Comparison of ENCODE assay signal across 23 cellular contexts in genomic region chr2:28433215-28433614, GRCh38. TPM values are rescaled to one million over a fixed set of nuclear protein-coding genes. Genes with fewer than 3 reads are reported as not detected.
A peak's percentile ranks its signal among the peaks of the same experiment; 100 is the strongest.
DNase-seq lines count a peak whose midpoint lies in the region; ATAC-seq, FAIRE-seq and TF ChIP-seq lines count a peak whose summit lies in the region.
"Had no signal": no experiment of that assay in that cellular context is flagged by ENCODE, and none has a peak within 500 bp of the region (broad histone marks: within the 10 kb centered on the region; RNA-seq: fewer than 3 reads in every experiment).

No MANE protein-coding gene starts in this region.

- no peak overlapping the region for H3K4me2 ChIP-seq in HepG2 (ENCODE audit: low read depth, low read length)
- H3K4me2 ChIP-seq: BLaER1 had no signal

- BruUV-seq in HepG2 (replicated peaks; lab: Mats Ljungman, UMichigan): no TSS peak

- CTCF ChIA-PET in HepG2 (lab: Yijun Ruan, JAX; ENCODE audit: low intra/inter-chr PET ratio, low total read pairs): no interaction called here
- CTCF ChIA-PET in HEK293 (lab: Yijun Ruan, JAX): no interaction called here

- no peak overlapping the region for H2AFZ ChIP-seq in HepG2 (ENCODE audit: low read length)

- ATAC-seq in HepG2 (no peak), right lobe of liver (no peak)
- ATAC-seq: GM12878 had no signal

- peak overlapping the region; percentile 80 for H3K27ac Mint-ChIP-seq in dendritic cell treated with granulocyte-macrophage colony-stimulating factor and Interleukin-4, amounts not matched to agents 40 ng/mL and 50 ng/mL, for 4 days
- H3K27ac Mint-ChIP-seq: CD14-positive monocyte had no signal

- TF ChIP-seq POLR2A in HepG2 (IDR thresholded peaks at IDR 0.05; ENCODE audit: insufficient read depth in 1 of 2, low read depth in 2 of 2, low read length in 2 of 2) (no peak), right lobe of liver (IDR thresholded peaks at IDR 0.05) (no peak)

- 66% methylated on average over 2 of the region's 2 CpGs for WGBS in HepG2 (ENCODE audit: low lambda C conversion rate)
- WGBS in right lobe of liver (ENCODE audit: insufficient coverage, low coverage, low lambda C conversion rate, missing lambda C conversion rate): 100% methylated on average over 2 of the region's 2 CpGs

- H3K9me3 ChIP-seq in HepG2 (ENCODE audit: low read length): peaks cover 8% of the 10 kb centered on the region; the same call in 1 of the 2 replicates
- H3K9me3 ChIP-seq in right lobe of liver: no peaks in the 10 kb centered on the region
- H3K9me3 ChIP-seq in HEK293 (ENCODE audit: control insufficient read depth, insufficient read depth, low read depth, low read length): no peaks in the 10 kb centered on the region; the same call in 1 of the 2 replicates
- H3K9me3 ChIP-seq: BE2C had no signal

- no peak for DNase-seq in HepG2 (ENCODE audit: low spot score)
- no peak for DNase-seq in right lobe of liver
- DNase-seq in NCI-H1092 (lab: John Stamatoyannopoulos, UW): no peak
- no peak for DNase-seq in glomerular visceral epithelial cell (ENCODE audit: extremely low spot score)
- DNase-seq in GDM1 (lab: John Stamatoyannopoulos, UW): no peak
- DNase-seq: ACHN; BE2C; C1 segment of cervical spinal cord; CD4-positive, alpha-beta memory T cell; CD4-positive, CD25-positive, alpha-beta regulatory T cell; CD8-positive, alpha-beta memory T cell; COR-L47; DMS79 treated with DMSO at 0.1 percent for 48 hours had no signal

- H3K79me2 ChIP-seq in HepG2 (ENCODE audit: insufficient read depth, low read length): no peaks in the 10 kb centered on the region

- peaks cover 8% of the 10 kb centered on the region for H3K9me3 Mint-ChIP-seq in dendritic cell treated with granulocyte-macrophage colony-stimulating factor and Interleukin-4, amounts not matched to agents 40 ng/mL and 50 ng/mL, for 4 days
- H3K9me3 Mint-ChIP-seq: CD8-positive, alpha-beta memory T cell had no signal

- H3K4me1 ChIP-seq in HepG2 (ENCODE audit: insufficient read depth, low read length) (peaks cover 51% of the 10 kb centered on the region), right lobe of liver (peaks cover 0 to 8% (median 1%) of the 10 kb centered on the region in 4 donors), HEK293 (ENCODE audit: control insufficient read depth, insufficient read depth, low read length) (no peaks in the 10 kb centered on the region; the same call in 1 of the 2 replicates)
- H3K4me1 ChIP-seq: BE2C, BLaER1 had no signal

- H3K27ac ChIP-seq in HepG2 (ENCODE audit: extremely low read length, insufficient read depth, low read length): no peak overlapping the region
- H3K27ac ChIP-seq in right lobe of liver: no peak overlapping the region
- no peak overlapping the region for H3K27ac ChIP-seq in HEK293 (ENCODE audit: extremely low read depth, low read depth, low read length)
- H3K27ac ChIP-seq: 22Rv1, BLaER1 had no signal

- intact Hi-C loops in HepG2 (cut with micrococcal nuclease; ENCODE audit: unreplicated experiment): no loop called here
- intact Hi-C loops in right lobe of liver (cut with DNase I): no loop called here
- intact Hi-C loops in dendritic cell treated with granulocyte-macrophage colony-stimulating factor and Interleukin-4, amounts not matched to agents 40 ng/mL and 50 ng/mL, for 4 days (cut with micrococcal nuclease): no loop called here

- no peak for TF ChIP-seq CTCF in HepG2 (CRISPR knock-in tag; IDR thresholded peaks at IDR 0.05)
- no peak for TF ChIP-seq CTCF in right lobe of liver (IDR thresholded peaks at IDR 0.05)
- TF ChIP-seq CTCF in HEK293 (tag by site-specific recombination; IDR thresholded peaks at IDR 0.05): no peak

- TF ChIP-seq RAD21 in HepG2 (CRISPR knock-in tag; IDR thresholded peaks at IDR 0.05): no peak

- in situ Hi-C loops in HepG2 (cut with HindIII; ENCODE audit: extremely low pct_ligation_motif_present, low pct_unique_long_range_greater_than_20kb): no loop called here

- no peaks in the 10 kb centered on the region for H3K36me3 Mint-ChIP-seq in dendritic cell treated with granulocyte-macrophage colony-stimulating factor and Interleukin-4, amounts not matched to agents 40 ng/mL and 50 ng/mL, for 4 days (ENCODE audit: low read depth)
- H3K36me3 Mint-ChIP-seq: CD14-positive monocyte; CD4-positive, alpha-beta memory T cell; CD4-positive, CD25-positive, alpha-beta regulatory T cell; CD8-positive, alpha-beta memory T cell had no signal

- no peak overlapping the region for H3K9ac ChIP-seq in HepG2 (ENCODE audit: insufficient read depth, low read depth, low read length)
- H3K9ac ChIP-seq: BLaER1 had no signal

- H3K27me3 ChIP-seq in HepG2 (ENCODE audit: control insufficient read depth in 1 of 2, insufficient read depth in 2 of 2, low read length in 2 of 2): no peaks in the 10 kb centered on the region
- H3K27me3 ChIP-seq in right lobe of liver: no peaks in the 10 kb centered on the region
- H3K27me3 ChIP-seq: BE2C, BLaER1 had no signal

- H3K4me1 Mint-ChIP-seq in dendritic cell treated with granulocyte-macrophage colony-stimulating factor and Interleukin-4, amounts not matched to agents 40 ng/mL and 50 ng/mL, for 4 days (ENCODE audit: low read depth): peaks cover 92% of the 10 kb centered on the region

- TF ChIP-seq EP300 in HepG2 (IDR thresholded peaks at IDR 0.05; ENCODE audit: low read depth in 2 of 2, low read length in 2 of 2) (no peak), HepG2 (CRISPR knock-in tag; IDR thresholded peaks at IDR 0.05; ENCODE audit: borderline replicate concordance) (no peak)

- H3K4me3 Mint-ChIP-seq in dendritic cell treated with granulocyte-macrophage colony-stimulating factor and Interleukin-4, amounts not matched to agents 40 ng/mL and 50 ng/mL, for 4 days: no peak overlapping the region
- H3K4me3 Mint-ChIP-seq: CD14-positive monocyte; CD4-positive, alpha-beta memory T cell; CD4-positive, CD25-positive, alpha-beta regulatory T cell had no signal

- H3K4me3 ChIP-seq in HepG2 (replicated peaks in 1 of 3; ENCODE audit: insufficient read depth in 1 of 3, low read depth in 2 of 3, low read length in 3 of 3): no peak overlapping the region
- no peak overlapping the region for H3K4me3 ChIP-seq in right lobe of liver
- no peak overlapping the region for H3K4me3 ChIP-seq in HEK293 (ENCODE audit: low read depth, low read length)
- H3K4me3 ChIP-seq: BLaER1, GM12878 had no signal

- FAIRE-seq in HepG2 (lab: Jason Lieb, UNC): no peak
- FAIRE-seq: D721Med, G401.6, GM12878, GM12892, GM18507 had no signal

- H3K27me3 Mint-ChIP-seq in dendritic cell treated with granulocyte-macrophage colony-stimulating factor and Interleukin-4, amounts not matched to agents 40 ng/mL and 50 ng/mL, for 4 days: no peaks in the 10 kb centered on the region
- H3K27me3 Mint-ChIP-seq: CD4-positive, CD25-positive, alpha-beta regulatory T cell; CD8-positive, alpha-beta memory T cell had no signal

- POLR2A ChIA-PET in HepG2 (lab: Yijun Ruan, JAX): no interaction called here
- POLR2A ChIA-PET in HEK293 (lab: Yijun Ruan, JAX): no interaction called here

- H4K20me1 ChIP-seq in HepG2 (ENCODE audit: insufficient read depth, low read length): no peaks in the 10 kb centered on the region
- H4K20me1 ChIP-seq: BLaER1 had no signal

- no peaks in the 10 kb centered on the region for H3K36me3 ChIP-seq in HepG2 (replicated peaks in 1 of 2; ENCODE audit: control insufficient read depth in 1 of 2, insufficient read depth in 2 of 2, low read length in 2 of 2)
- no peaks in the 10 kb centered on the region for H3K36me3 ChIP-seq in right lobe of liver
- no peaks in the 10 kb centered on the region for H3K36me3 ChIP-seq in HEK293 (ENCODE audit: control insufficient read depth in 2 of 2, insufficient read depth in 1 of 2, low read length in 2 of 2)
- H3K36me3 ChIP-seq: BE2C, BLaER1 had no signal

RNA-seq across cellular contexts. Expression of gene FOSL2, which starts 40.6 kb away (rescaled TPM):
- total RNA-seq in HepG2 (2016; rRNA removed; fragmentation: Illumina TruSeq; extraction: Trizol) (2.3 and 3.4 TPM in 2 replicates), right lobe of liver (10 to 100 TPM in 4 of 6 experiments, 1 to 10 TPM in 2; 8.1 to 70.7 (median 14.9) TPM)
- 0.53 and 0.61 TPM in 2 replicates for total RNA-seq in HepG2 (2016; cell fraction: cytosol; rRNA removed; fragmentation: Illumina TruSeq; extraction: Trizol; ENCODE audit: low read depth)
- total RNA-seq in HepG2 (2016; cell fraction: insoluble cytoplasmic fraction; rRNA removed; fragmentation: Illumina TruSeq; extraction: Trizol): 2.2 and 4.1 TPM in 2 replicates
- 1.3 and 1.4 TPM in 2 replicates for total RNA-seq in HepG2 (2016; cell fraction: membrane; rRNA removed; fragmentation: Illumina TruSeq; extraction: Trizol)
- total RNA-seq in HepG2 (2016; cell fraction: nucleus; rRNA removed; fragmentation: Illumina TruSeq; extraction: Trizol): 3.7 and 5.1 TPM in 2 replicates
- 18.1 and 20.1 TPM in 2 replicates for polyA plus RNA-seq in HepG2 (2011; rRNA removed)
- 10.9 and 11.2 TPM in 2 replicates for polyA plus RNA-seq in HepG2 (2011; cell fraction: cytosol; rRNA removed)
- 37.0 and 47.3 TPM in 2 replicates for polyA plus RNA-seq in HepG2 (2011; cell fraction: nucleus; rRNA removed)
- polyA plus RNA-seq in HepG2 (2012): 25.1 and 31.2 TPM in 2 replicates
- 0.21 and 0.26 TPM in 2 replicates for polyA plus RNA-seq in HepG2 (2016; cell fraction: cytosol; fragmentation: Illumina TruSeq; extraction: Trizol; ENCODE audit: low read depth)
- polyA plus RNA-seq in HepG2 (2016; cell fraction: insoluble cytoplasmic fraction; fragmentation: Illumina TruSeq; extraction: Trizol; ENCODE audit: low read depth): 2.0 and 2.4 TPM in 2 replicates
- polyA plus RNA-seq in HepG2 (2016; cell fraction: membrane; fragmentation: Illumina TruSeq; extraction: Trizol; ENCODE audit: low read depth): 0.46 and 0.51 TPM in 2 replicates
- 3.9 and 4.9 TPM in 2 replicates for polyA plus RNA-seq in HepG2 (2016; cell fraction: nucleus; fragmentation: Illumina TruSeq; extraction: Trizol; ENCODE audit: insufficient read depth, low read depth)
- polyA minus RNA-seq in HepG2 (2011; rRNA and poly(A)+ RNA removed; ENCODE audit: low replicate concordance): 62.9 and 84.8 TPM in 2 replicates
- 27.1 and 28.7 TPM in 2 replicates for polyA minus RNA-seq in HepG2 (2011; cell fraction: cytosol; rRNA and poly(A)+ RNA removed)
- polyA minus RNA-seq in HepG2 (2011; cell fraction: nucleus; rRNA and poly(A)+ RNA removed): 47.9 and 53.6 TPM in 2 replicates

Comparison
In these comparisons a context has a peak if more than half of its experiments do, and no peak if none do; other contexts are left out.
1. Of the 63 proteins assayed by ChIP-seq in both HepG2 and HEK293: peak only in HepG2: none; only in HEK293: SETDB1; in both: none; in neither: 62.